In the genomic region with DNA sequence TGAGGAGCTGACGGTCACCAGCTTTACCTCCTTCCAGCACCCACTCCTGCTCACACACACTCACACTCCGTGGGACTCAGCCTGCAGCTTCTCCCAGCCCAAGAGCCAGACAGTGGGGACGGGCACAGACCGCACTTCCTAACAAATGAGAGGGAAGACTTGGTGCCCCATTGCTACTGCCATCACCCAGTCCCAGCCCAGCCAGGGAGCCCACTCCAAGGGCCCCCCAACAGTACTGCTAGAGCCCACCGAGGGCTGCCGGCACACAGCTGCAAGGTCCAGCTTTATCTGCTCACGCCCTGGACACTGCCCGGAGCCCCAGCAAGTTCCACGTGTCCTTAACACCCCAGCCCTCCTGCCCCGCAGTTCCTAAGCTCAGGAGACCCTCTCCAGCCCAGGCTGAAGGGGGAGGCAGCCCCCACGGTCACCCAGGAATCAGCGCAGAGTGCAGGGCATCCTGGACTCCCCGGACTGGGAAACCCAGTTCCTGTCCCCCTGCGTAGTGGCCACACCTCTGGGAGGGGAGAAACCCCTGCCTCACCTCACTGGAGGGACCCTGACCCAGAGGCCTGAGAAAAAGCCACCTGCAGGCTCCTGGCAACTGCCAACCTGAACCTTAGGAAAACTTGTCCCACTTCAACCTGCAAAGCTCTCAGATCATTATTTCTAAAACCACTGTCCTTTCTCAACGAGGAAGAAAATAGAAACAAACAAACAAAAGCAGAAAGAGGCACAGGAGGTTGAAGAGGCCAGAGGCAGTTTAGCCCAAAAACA, we compare ENCODE assay signal across 8 cellular contexts. TPM values are rescaled to one million over a fixed set of nuclear protein-coding genes. Genes with fewer than 3 reads are reported as not detected.
A peak's percentile ranks its signal among the peaks of the same experiment; 100 is the strongest.
DNase-seq lines count a peak whose midpoint lies in the region; ATAC-seq and TF ChIP-seq lines count a peak whose summit lies in the region.
"Not testable (repeated sequence)": the region's sequence is repeated elsewhere in the genome, so short reads cannot be mapped to it uniquely, and the experiment has no call there.

No MANE protein-coding gene starts in this region.

- H3K27ac Mint-ChIP-seq in activated T-helper 2 cell treated with anti-CD3 and anti-CD28 coated beads, Interferon-gamma antibody, Interleukin-2, Interleukin-4, amounts not matched to agents 10 μg/mL and 5 μg/mL and 100 μg/mL, durations not matched to agents 14 hours and 24 hours and 36 hours: peak overlapping the region; percentile 89
- not testable (repeated sequence) for H3K27ac Mint-ChIP-seq in dendritic cell treated with granulocyte-macrophage colony-stimulating factor and Interleukin-4, amounts not matched to agents 40 ng/mL and 50 ng/mL, for 4 days
- H3K27ac Mint-ChIP-seq in naive thymus-derived CD8-positive, alpha-beta T cell: peak overlapping the region in 8 of 10 donors; percentile 44 to 90 (median 72)

- peak overlapping the region; percentile 97 for H3K4me2 ChIP-seq in hepatocyte

- 76% methylated on average over 14 of the region's 15 CpGs for WGBS in hepatocyte (ENCODE audit: low lambda C conversion rate, missing lambda C conversion rate)
- 76 to 88% (median 85%) methylated on average over 5 to 15 of the region's 15 CpGs for WGBS in spleen, 5 donors

- not testable (repeated sequence) for H3K27ac ChIP-seq in A673 (ENCODE audit: low read depth, low read length, poor library complexity, severe bottlenecking); Peyer's patch; hepatocyte
- peak overlapping the region in 1 of 8 donors; percentile 80 for H3K27ac ChIP-seq in spleen

- not testable (repeated sequence) for H3K9me2 ChIP-seq in hepatocyte (replicated peaks; ENCODE audit: insufficient read depth)

- not testable (repeated sequence) for DNase-seq in A673 (ENCODE audit: low spot score); H7; Peyer's patch; activated T-helper 2 cell treated with anti-CD3 and anti-CD28 coated beads, Interferon-gamma antibody, Interleukin-2, Interleukin-4, amounts not matched to agents 10 μg/mL and 5 μg/mL and 100 μg/mL, durations not matched to agents 14 hours and 24 hours and 36 hours (ENCODE audit: low spot score); hepatocyte (ENCODE audit: low spot score); naive thymus-derived CD8-positive, alpha-beta T cell; spleen

- not testable (repeated sequence) for H3K27me3 Mint-ChIP-seq in activated T-helper 2 cell treated with anti-CD3 and anti-CD28 coated beads, Interferon-gamma antibody, Interleukin-2, Interleukin-4, amounts not matched to agents 10 μg/mL and 5 μg/mL and 100 μg/mL, durations not matched to agents 14 hours and 24 hours and 36 hours (ENCODE audit: low read depth)
- H3K27me3 Mint-ChIP-seq in dendritic cell treated with granulocyte-macrophage colony-stimulating factor and Interleukin-4, amounts not matched to agents 40 ng/mL and 50 ng/mL, for 4 days: peaks cover 42% of the 10 kb centered on the region
- H3K27me3 Mint-ChIP-seq in naive thymus-derived CD8-positive, alpha-beta T cell: peaks cover 0 to 11% (median 2%) of the 10 kb centered on the region in 5 donors

- not testable (repeated sequence) for TF ChIP-seq POLR2A in Peyer's patch (IDR thresholded peaks at IDR 0.05); spleen (IDR thresholded peaks at IDR 0.05)

- not testable (repeated sequence) for TF ChIP-seq CTCF in A673 (conservative IDR thresholded peaks at IDR 0.05; ENCODE audit: low read depth, low read length); Peyer's patch (IDR thresholded peaks at IDR 0.05); hepatocyte (IDR thresholded peaks at IDR 0.05; ENCODE audit: poor library complexity); spleen (IDR thresholded peaks at IDR 0.05 in 8 of 11, conservative IDR thresholded peaks at IDR 0.05 in 3 of 11)

- ATAC-seq in naive thymus-derived CD8-positive, alpha-beta T cell: not testable (repeated sequence)

- H3K4me1 ChIP-seq in A673 (ENCODE audit: insufficient read depth, low read length, poor library complexity, severe bottlenecking); hepatocyte (ENCODE audit: insufficient read depth): not testable (repeated sequence)
- H3K4me1 ChIP-seq in Peyer's patch (peaks cover 0 to 17% (median 8%) of the 10 kb centered on the region in 4 donors), spleen (peaks cover 7 to 31% (median 20%) of the 10 kb centered on the region in 6 donors)

- peaks cover 13% of the 10 kb centered on the region for H3K79me2 ChIP-seq in hepatocyte

- CTCF ChIA-PET in A673 (lab: Charles Lee): not testable (repeated sequence)

- not testable (repeated sequence) for H4K20me1 ChIP-seq in hepatocyte (ENCODE audit: insufficient read depth, poor library complexity, severe bottlenecking)

- H3K27me3 ChIP-seq in A673 (replicated peaks; ENCODE audit: insufficient read depth, low read depth, low read length, poor library complexity); Peyer's patch; hepatocyte: not testable (repeated sequence)
- H3K27me3 ChIP-seq in H7 (ENCODE audit: control insufficient read depth, insufficient read depth, low read length): peaks cover 22% of the 10 kb centered on the region
- peaks cover 0 to 20% (median 0%) of the 10 kb centered on the region in 7 donors for H3K27me3 ChIP-seq in spleen (replicated peaks in 1 of 7)

- peak overlapping the region; percentile 92 for H3K4me3 ChIP-seq in A673 (ENCODE audit: low read depth, low read length, poor library complexity, severe bottlenecking)
- H3K4me3 ChIP-seq in H7 (ENCODE audit: insufficient read depth, low read depth, low read length): peak overlapping the region; percentile 82
- H3K4me3 ChIP-seq in Peyer's patch: peak overlapping the region; percentile 57 to 94 (median 84)
- H3K4me3 ChIP-seq in hepatocyte: peak overlapping the region; percentile 96
- H3K4me3 ChIP-seq in spleen: peak overlapping the region in 7 of 8 donors; percentile 75 to 95 (median 87)

- peak overlapping the region; percentile 97 for H2AFZ ChIP-seq in hepatocyte

- H3K9me3 Mint-ChIP-seq in activated T-helper 2 cell treated with anti-CD3 and anti-CD28 coated beads, Interferon-gamma antibody, Interleukin-2, Interleukin-4, amounts not matched to agents 10 μg/mL and 5 μg/mL and 100 μg/mL, durations not matched to agents 14 hours and 24 hours and 36 hours; dendritic cell treated with granulocyte-macrophage colony-stimulating factor and Interleukin-4, amounts not matched to agents 40 ng/mL and 50 ng/mL, for 4 days; naive thymus-derived CD8-positive, alpha-beta T cell: not testable (repeated sequence)

- H3K4me3 Mint-ChIP-seq in activated T-helper 2 cell treated with anti-CD3 and anti-CD28 coated beads, Interferon-gamma antibody, Interleukin-2, Interleukin-4, amounts not matched to agents 10 μg/mL and 5 μg/mL and 100 μg/mL, durations not matched to agents 14 hours and 24 hours and 36 hours (ENCODE audit: low read depth): peak overlapping the region; percentile 95
- H3K4me3 Mint-ChIP-seq in dendritic cell treated with granulocyte-macrophage colony-stimulating factor and Interleukin-4, amounts not matched to agents 40 ng/mL and 50 ng/mL, for 4 days: peak overlapping the region; percentile 78
- H3K4me3 Mint-ChIP-seq in naive thymus-derived CD8-positive, alpha-beta T cell: peak overlapping the region; percentile 80 to 93 (median 87)

- peaks cover 53% of the 10 kb centered on the region for H3K4me1 Mint-ChIP-seq in activated T-helper 2 cell treated with anti-CD3 and anti-CD28 coated beads, Interferon-gamma antibody, Interleukin-2, Interleukin-4, amounts not matched to agents 10 μg/mL and 5 μg/mL and 100 μg/mL, durations not matched to agents 14 hours and 24 hours and 36 hours (ENCODE audit: low read depth)
- peaks cover 14% of the 10 kb centered on the region for H3K4me1 Mint-ChIP-seq in dendritic cell treated with granulocyte-macrophage colony-stimulating factor and Interleukin-4, amounts not matched to agents 40 ng/mL and 50 ng/mL, for 4 days (ENCODE audit: low read depth)
- H3K4me1 Mint-ChIP-seq in naive thymus-derived CD8-positive, alpha-beta T cell: peaks cover 23 to 55% (median 43%) of the 10 kb centered on the region in 4 donors

- H3K36me3 Mint-ChIP-seq in activated T-helper 2 cell treated with anti-CD3 and anti-CD28 coated beads, Interferon-gamma antibody, Interleukin-2, Interleukin-4, amounts not matched to agents 10 μg/mL and 5 μg/mL and 100 μg/mL, durations not matched to agents 14 hours and 24 hours and 36 hours (ENCODE audit: low read depth): peaks cover 29% of the 10 kb centered on the region
- H3K36me3 Mint-ChIP-seq in dendritic cell treated with granulocyte-macrophage colony-stimulating factor and Interleukin-4, amounts not matched to agents 40 ng/mL and 50 ng/mL, for 4 days (ENCODE audit: low read depth); naive thymus-derived CD8-positive, alpha-beta T cell: not testable (repeated sequence)

- not testable (repeated sequence) for BruUV-seq in A673 (replicated peaks; lab: Mats Ljungman, UMichigan)

- POLR2A ChIA-PET in A673 (lab: Charles Lee; ENCODE audit: low non-redundant PET): interaction anchor here (0.6 kb wide), 1 partner anchor 239 kb away, joined by 5 read pairs; no protein-coding TSS in a partner anchor
- POLR2A ChIA-PET in naive thymus-derived CD8-positive, alpha-beta T cell (lab: Charles Lee): interaction anchor here (0.9 kb wide), 1 partner anchor 480 kb away, joined by 3 read pairs; the partner anchor contains the start of genes EMC7 and PGBD4

- H3K9me3 ChIP-seq in A673 (ENCODE audit: low read depth, low read length, poor library complexity, severe bottlenecking); Peyer's patch; hepatocyte (ENCODE audit: low read depth); spleen: not testable (repeated sequence)

- intact Hi-C loops in A673 (cut with micrococcal nuclease; ENCODE audit: unreplicated experiment); dendritic cell treated with granulocyte-macrophage colony-stimulating factor and Interleukin-4, amounts not matched to agents 40 ng/mL and 50 ng/mL, for 4 days (cut with micrococcal nuclease): not testable (repeated sequence)
- intact Hi-C loops in activated T-helper 2 cell treated with anti-CD3 and anti-CD28 coated beads, Interferon-gamma antibody, Interleukin-2, Interleukin-4, amounts not matched to agents 10 μg/mL and 5 μg/mL and 100 μg/mL, durations not matched to agents 14 hours and 24 hours and 36 hours (cut with micrococcal nuclease): loop anchor here (5.0 to 10.0 kb wide), 3 partner anchors 145 to 547 kb away; partner anchors contain the start of genes AVEN, GOLGA8A and SLC12A6
- intact Hi-C loops in spleen (cut with DNase I; ENCODE audit: low total_unique reads): loop anchor here (10.0 kb wide), 2 partner anchors 237 to 337 kb away; partner anchors contain the start of genes NOP10 and NUTM1

- not testable (repeated sequence) for H3K36me3 ChIP-seq in A673 (ENCODE audit: insufficient read depth, low read length, poor library complexity, severe bottlenecking); H7 (replicated peaks; ENCODE audit: control insufficient read depth, insufficient read depth, low read length); Peyer's patch; hepatocyte (replicated peaks; ENCODE audit: insufficient read depth, low read depth); spleen

RNA-seq across cellular contexts. Expression of gene GOLGA8B, which starts 1.6 kb away (rescaled TPM):
- total RNA-seq in A673 (2021): 36.0 and 47.5 TPM in 2 replicates
- total RNA-seq in H7 (2014; rRNA removed; shearing (Covaris generic)): 18.8 and 21.9 TPM in 2 replicates
- 100 to 1,000 TPM; 152 to 781 (median 264) TPM for total RNA-seq in Peyer's patch
- total RNA-seq in activated T-helper 2 cell treated with anti-CD3 and anti-CD28 coated beads, Interferon-gamma antibody, Interleukin-2, Interleukin-4, amounts not matched to agents 10 μg/mL and 5 μg/mL and 100 μg/mL, durations not matched to agents 14 hours and 24 hours and 36 hours: 215 and 222 TPM in 2 replicates
- 30.4 and 38.7 TPM in 2 replicates for total RNA-seq in hepatocyte
- polyA plus RNA-seq in hepatocyte: 45.8 and 71.6 TPM in 2 replicates
- total RNA-seq in naive thymus-derived CD8-positive, alpha-beta T cell: 100 to 1,000 TPM; 351 to 378 TPM
- 1 to 10 TPM; 4.3 to 5.8 (median 4.7) TPM for polyA plus RNA-seq in naive thymus-derived CD8-positive, alpha-beta T cell
- 100 to 1,000 TPM in 5 of 7 donors, 10 to 100 TPM in 2; 49.1 to 155 (median 115) TPM for total RNA-seq in spleen
- 100 to 1,000 TPM in 1 of 3 donors, 10 to 100 TPM in 2; 23.2 to 135 (median 86.1) TPM for polyA plus RNA-seq in spleen
